In genomic region chr18:4276983-4277585, GRCh38 we compare ENCODE assay signal across 18 cellular contexts.
DNase-seq lines count a peak whose midpoint lies in the region; ATAC-seq and TF ChIP-seq lines count a peak whose summit lies in the region.
"Had no signal": no experiment of that assay in that cellular context is flagged by ENCODE, and none has a peak within 500 bp of the region (broad histone marks: within the 10 kb centered on the region; RNA-seq: fewer than 3 reads in every experiment).

No MANE protein-coding gene starts in this region.

- H3K27me3 ChIP-seq in hepatocyte (no peaks in the 10 kb centered on the region), SK-N-SH (ENCODE audit: insufficient read depth) (no peaks in the 10 kb centered on the region; the same call in 1 of the 2 replicates), neural progenitor cell (no peaks in the 10 kb centered on the region), sigmoid colon (peaks cover 0 to 4% (median 0%) of the 10 kb centered on the region in 3 donors)
- H3K27me3 ChIP-seq: BLaER1 treated with 17β-estradiol and CSF1 and Interleukin-3, amounts not matched to agents 10 nM and 100 nM had no signal

- TF ChIP-seq CTCF in hepatocyte (IDR thresholded peaks at IDR 0.05; ENCODE audit: poor library complexity) (no peak), SK-N-SH (IDR thresholded peaks at IDR 0.05) (no peak), neural progenitor cell (IDR thresholded peaks at IDR 0.05) (no peak), sigmoid colon (IDR thresholded peaks at IDR 0.05) (no peak)

- H4K20me1 ChIP-seq in hepatocyte (ENCODE audit: insufficient read depth, poor library complexity, severe bottlenecking) = no peaks in the 10 kb centered on the region
- no peaks in the 10 kb centered on the region for H4K20me1 ChIP-seq in SK-N-SH (ENCODE audit: insufficient read depth)
- H4K20me1 ChIP-seq in neural progenitor cell (ENCODE audit: low read depth) = no peaks in the 10 kb centered on the region
- H4K20me1 ChIP-seq: BLaER1 treated with 17β-estradiol and CSF1 and Interleukin-3, amounts not matched to agents 10 nM and 100 nM had no signal

- H3K27ac ChIP-seq in hepatocyte = no peak overlapping the region
- no peak overlapping the region for H3K27ac ChIP-seq in SK-N-SH (ENCODE audit: low read depth in 2 of 2, low read length in 1 of 2)
- H3K27ac ChIP-seq in neural progenitor cell = no peak overlapping the region
- no peak overlapping the region for H3K27ac ChIP-seq in sigmoid colon
- H3K27ac ChIP-seq: 22Rv1; BLaER1 treated with 17β-estradiol and CSF1 and Interleukin-3, amounts not matched to agents 10 nM and 100 nM; KMS-11 had no signal

- no peak overlapping the region for H3K4me3 Mint-ChIP-seq in activated CD8-positive, alpha-beta memory T cell treated with anti-CD3 and anti-CD28 coated beads, Interleukin-2, amount 10 ng/mL, durations not matched to agents 7 days and 5 days
- H3K4me3 Mint-ChIP-seq in neural progenitor cell = no peak overlapping the region
- H3K4me3 Mint-ChIP-seq: T-helper 2 cell treated with Interferon-gamma antibody and Interleukin-4, amounts not matched to agents 5 μg/mL and 100 μg/mL, for 36 hours had no signal

- H3K4me3 ChIP-seq in hepatocyte = no peak overlapping the region
- H3K4me3 ChIP-seq in SK-N-SH (ENCODE audit: low read depth in 2 of 2, low read length in 1 of 2) = no peak overlapping the region
- no peak overlapping the region for H3K4me3 ChIP-seq in neural progenitor cell
- no peak overlapping the region for H3K4me3 ChIP-seq in sigmoid colon
- H3K4me3 ChIP-seq: BLaER1 treated with 17β-estradiol and CSF1 and Interleukin-3, amounts not matched to agents 10 nM and 100 nM had no signal

- H3K79me2 ChIP-seq in hepatocyte (no peaks in the 10 kb centered on the region), SK-N-SH (ENCODE audit: insufficient read depth) (no peaks in the 10 kb centered on the region), neural progenitor cell (ENCODE audit: low read depth) (peaks cover 11% of the 10 kb centered on the region)

- TF ChIP-seq RAD21 in SK-N-SH (IDR thresholded peaks at IDR 0.05; ENCODE audit: low read length) = no peak

- WGBS in hepatocyte (ENCODE audit: low lambda C conversion rate, missing lambda C conversion rate) = 93% methylated on average over 5 of the region's 5 CpGs
- WGBS in SK-N-SH (ENCODE audit: low lambda C conversion rate) = 5% methylated on average over 5 of the region's 5 CpGs
- 72 to 82% methylated on average over 5 of the region's 5 CpGs for WGBS in sigmoid colon, 2 donors

- H3K9me3 ChIP-seq in hepatocyte (ENCODE audit: low read depth) (no peaks in the 10 kb centered on the region), SK-N-SH (no peaks in the 10 kb centered on the region), neural progenitor cell (ENCODE audit: low read depth) (no peaks in the 10 kb centered on the region), sigmoid colon (no peaks in the 10 kb centered on the region)
- H3K9me3 ChIP-seq: BLaER1 treated with 17β-estradiol and CSF1 and Interleukin-3, amounts not matched to agents 10 nM and 100 nM had no signal

- ATAC-seq in activated CD8-positive, alpha-beta memory T cell treated with anti-CD3 and anti-CD28 coated beads, Interleukin-2, amount 10 ng/mL, durations not matched to agents 7 days and 5 days = peak; percentile 23
- peak; percentile 79 for ATAC-seq in GM21717 (IDR thresholded peaks at IDR 0.05; ENCODE audit: unreplicated experiment)
- peak; percentile 85 for ATAC-seq in HG03280 (IDR thresholded peaks at IDR 0.05; ENCODE audit: unreplicated experiment)
- ATAC-seq: HepG2 had no signal

- no peak overlapping the region for H2AFZ ChIP-seq in hepatocyte
- H2AFZ ChIP-seq in SK-N-SH (ENCODE audit: low read depth) = no peak overlapping the region
- no peak overlapping the region for H2AFZ ChIP-seq in neural progenitor cell (replicated peaks)

- H3K9me2 ChIP-seq in hepatocyte (replicated peaks; ENCODE audit: insufficient read depth) (no peaks in the 10 kb centered on the region), SK-N-SH (no peaks in the 10 kb centered on the region)

- no peaks in the 10 kb centered on the region for H3K4me1 ChIP-seq in hepatocyte (ENCODE audit: insufficient read depth)
- no peaks in the 10 kb centered on the region for H3K4me1 ChIP-seq in SK-N-SH (ENCODE audit: control insufficient read depth in 1 of 2, insufficient read depth in 2 of 2, low read depth in 1 of 2, low read length in 1 of 2)
- H3K4me1 ChIP-seq in neural progenitor cell = no peaks in the 10 kb centered on the region
- H3K4me1 ChIP-seq in sigmoid colon = no peaks in the 10 kb centered on the region
- H3K4me1 ChIP-seq: BLaER1 treated with 17β-estradiol and CSF1 and Interleukin-3, amounts not matched to agents 10 nM and 100 nM had no signal

- no peaks in the 10 kb centered on the region for H3K36me3 ChIP-seq in hepatocyte (replicated peaks; ENCODE audit: insufficient read depth, low read depth)
- H3K36me3 ChIP-seq in SK-N-SH (replicated peaks in 1 of 2; ENCODE audit: control insufficient read depth in 1 of 2, insufficient read depth in 2 of 2, low read length in 1 of 2) = no peaks in the 10 kb centered on the region
- H3K36me3 ChIP-seq in neural progenitor cell = no peaks in the 10 kb centered on the region
- no peaks in the 10 kb centered on the region for H3K36me3 ChIP-seq in sigmoid colon
- H3K36me3 ChIP-seq: BLaER1 treated with 17β-estradiol and CSF1 and Interleukin-3, amounts not matched to agents 10 nM and 100 nM had no signal

- POLR2A ChIA-PET in SK-N-SH (lab: Yijun Ruan, JAX) = no interaction called here

- no peak for TF ChIP-seq POLR2A in sigmoid colon (IDR thresholded peaks at IDR 0.05)

- no peaks in the 10 kb centered on the region for H3K36me3 Mint-ChIP-seq in activated CD8-positive, alpha-beta memory T cell treated with anti-CD3 and anti-CD28 coated beads, Interleukin-2, amount 10 ng/mL, durations not matched to agents 7 days and 5 days
- no peaks in the 10 kb centered on the region for H3K36me3 Mint-ChIP-seq in neural progenitor cell

- no peaks in the 10 kb centered on the region for H3K27me3 Mint-ChIP-seq in activated CD8-positive, alpha-beta memory T cell treated with anti-CD3 and anti-CD28 coated beads, Interleukin-2, amount 10 ng/mL, durations not matched to agents 7 days and 5 days
- H3K27me3 Mint-ChIP-seq in neural progenitor cell (ENCODE audit: insufficient read depth, low read depth) = no peaks in the 10 kb centered on the region

- H3K9ac ChIP-seq in SK-N-SH (no peak overlapping the region), neural progenitor cell (no peak overlapping the region)
- H3K9ac ChIP-seq: BLaER1 treated with 17β-estradiol and CSF1 and Interleukin-3, amounts not matched to agents 10 nM and 100 nM; KMS-11 had no signal

- CTCF ChIA-PET in activated CD8-positive, alpha-beta memory T cell treated with anti-CD3 and anti-CD28 coated beads, Interleukin-2, amount 10 ng/mL, durations not matched to agents 7 days and 5 days (lab: Charles Lee) = no interaction called here
- CTCF ChIA-PET in SK-N-SH (lab: Yijun Ruan, JAX) = no interaction called here

- no peak for DNase-seq in activated CD8-positive, alpha-beta memory T cell treated with anti-CD3 and anti-CD28 coated beads, Interleukin-2, amount 10 ng/mL, durations not matched to agents 7 days and 5 days
- DNase-seq in activated CD8-positive, alpha-beta memory T cell treated with anti-CD3 and anti-CD28 coated beads, Interleukin-2, amount 50 U/mL, for 48 hours = no peak
- DNase-seq in hepatocyte (ENCODE audit: low spot score) (no peak), SK-N-SH (no peak), neural progenitor cell (ENCODE audit: low spot score) (no peak), sigmoid colon (no peak)
- DNase-seq: NCI-H1105 treated with DMSO at 0.1 percent for 48 hours, NCI-H187 treated with DMSO at 0.1 percent for 48 hours, NCI-H2171 treated with DMSO at 0.1 percent for 48 hours, NCI-H524, SIG-M5 had no signal

- H3K9me3 Mint-ChIP-seq in activated CD8-positive, alpha-beta memory T cell treated with anti-CD3 and anti-CD28 coated beads, Interleukin-2, amount 10 ng/mL, durations not matched to agents 7 days and 5 days (ENCODE audit: low read depth) = no peaks in the 10 kb centered on the region
- H3K9me3 Mint-ChIP-seq in neural progenitor cell = no peaks in the 10 kb centered on the region
- H3K9me3 Mint-ChIP-seq: T-helper 2 cell treated with Interferon-gamma antibody and Interleukin-4, amounts not matched to agents 5 μg/mL and 100 μg/mL, for 36 hours had no signal

- no peaks in the 10 kb centered on the region for H3K4me1 Mint-ChIP-seq in activated CD8-positive, alpha-beta memory T cell treated with anti-CD3 and anti-CD28 coated beads, Interleukin-2, amount 10 ng/mL, durations not matched to agents 7 days and 5 days
- no peaks in the 10 kb centered on the region for H3K4me1 Mint-ChIP-seq in neural progenitor cell

- H3F3A ChIP-seq in SK-N-SH (replicated peaks; ENCODE audit: insufficient read depth) (no peaks in the 10 kb centered on the region), neural progenitor cell (ENCODE audit: low read depth) (no peaks in the 10 kb centered on the region)

- H3K27ac Mint-ChIP-seq in activated CD8-positive, alpha-beta memory T cell treated with anti-CD3 and anti-CD28 coated beads, Interleukin-2, amount 10 ng/mL, durations not matched to agents 7 days and 5 days = no peak overlapping the region
- H3K27ac Mint-ChIP-seq in neural progenitor cell = no peak overlapping the region
- H3K27ac Mint-ChIP-seq: T-helper 2 cell treated with Interferon-gamma antibody and Interleukin-4, amounts not matched to agents 5 μg/mL and 100 μg/mL, for 36 hours had no signal

- intact Hi-C loops in sigmoid colon (cut with DNase I) = no loop called here

- TF ChIP-seq EP300 in SK-N-SH (IDR thresholded peaks at IDR 0.05; ENCODE audit: borderline replicate concordance in 1 of 2, low read depth in 1 of 2, low read length in 1 of 2) = no peak
- TF ChIP-seq EP300 in sigmoid colon (IDR thresholded peaks at IDR 0.05) = no peak

- no peak overlapping the region for H3K4me2 ChIP-seq in hepatocyte
- H3K4me2 ChIP-seq in SK-N-SH = no peak overlapping the region
- no peak overlapping the region for H3K4me2 ChIP-seq in neural progenitor cell
- H3K4me2 ChIP-seq: BLaER1 treated with 17β-estradiol and CSF1 and Interleukin-3, amounts not matched to agents 10 nM and 100 nM; KMS-11 had no signal

TF ChIP-seq in SK-N-SH, 30 proteins besides CTCF, POLR2A, EP300 and RAD21 (continues in another document):
- TF ChIP-seq FOSL2 (IDR thresholded peaks at IDR 0.05; ENCODE audit: borderline replicate concordance, low read depth) = no peak
- no peak for TF ChIP-seq POLR2AphosphoS5 (IDR thresholded peaks at IDR 0.05; ENCODE audit: low read depth, low read length)
- no peak for TF ChIP-seq IRF3 (IDR thresholded peaks at IDR 0.05; ENCODE audit: low read depth, low read length)

Comparison
In these comparisons a context has a peak if more than half of its experiments do, and no peak if none do; other contexts are left out.
1. ATAC-seq: peak in every context shown above with its lines; median percentile 85 in HG03280; 79 in GM21717; 23 in activated CD8-positive, alpha-beta memory T cell treated with anti-CD3 and anti-CD28 coated beads, Interleukin-2, amount 10 ng/mL, durations not matched to agents 7 days and 5 days.